ENCODE assay signal across 19 cellular contexts in genomic region chr20:43870484-43870883, GRCh38.
"Had no signal": no experiment of that assay in that cellular context is flagged by ENCODE, and none has a peak within 500 bp of the region (broad histone marks: within the 10 kb centered on the region; RNA-seq: fewer than 3 reads in every experiment).

No MANE protein-coding gene starts in this region.

- H3K9me3 ChIP-seq: esophagus muscularis mucosa, gastrocnemius medialis, mucosa of descending colon, pancreas had no signal

- DNase-seq: activated naive CD4-positive, alpha-beta T cell treated with Interleukin-2 at 50 U/mL for 16 hours; activated naive CD8-positive, alpha-beta T cell treated with anti-CD3 and anti-CD28 coated beads, Interleukin-2, amount 50 U/mL, for 24 hours; activated T-cell treated with anti-CD3 and anti-CD28 coated beads for 4 hours; cortex of kidney; effector CD4-positive, alpha-beta T cell; gastrocnemius medialis; heart left ventricle; immature natural killer cell; left cardiac atrium; mucosa of descending colon; naive thymus-derived CD4-positive, alpha-beta T cell; pancreas; stimulated activated CD4-positive, alpha-beta T cell treated with anti-CD3 and anti-CD28 coated beads, Interleukin-2, amount 100 ng/mL, for 48 hours; T-helper 1 cell; T1000 had no signal

- H3K27me3 ChIP-seq: esophagus muscularis mucosa, gastrocnemius medialis, heart left ventricle, pancreas had no signal

- H3K27ac ChIP-seq: esophagus muscularis mucosa, gastrocnemius medialis, heart left ventricle, pancreas had no signal

- H3K4me1 ChIP-seq: gastrocnemius medialis, pancreas had no signal

- H3K4me3 ChIP-seq: esophagus muscularis mucosa, gastrocnemius medialis, heart left ventricle, lung, mucosa of descending colon, pancreas had no signal

- ATAC-seq: activated CD4-positive, CD25-positive, alpha-beta regulatory T cell treated with anti-CD3 and anti-CD28 coated beads, Interleukin-2, amount 50 U/mL, for 24 hours; activated naive CD8-positive, alpha-beta T cell treated with anti-CD3 and anti-CD28 coated beads, Interleukin-2, amount 50 U/mL, for 24 hours; gastrocnemius medialis; heart left ventricle; left cardiac atrium; mucosa of descending colon; naive thymus-derived CD4-positive, alpha-beta T cell; pancreas; stimulated activated memory B cell treated with anti-CD40 and anti-IgM and Interleukin-4, amounts not matched to agents 10 μg/mL and 1 μg/mL and 100 μg/mL, for 72 hours had no signal

- H3K36me3 ChIP-seq: esophagus muscularis mucosa, gastrocnemius medialis, heart left ventricle, pancreas had no signal
